In the genomic region with DNA sequence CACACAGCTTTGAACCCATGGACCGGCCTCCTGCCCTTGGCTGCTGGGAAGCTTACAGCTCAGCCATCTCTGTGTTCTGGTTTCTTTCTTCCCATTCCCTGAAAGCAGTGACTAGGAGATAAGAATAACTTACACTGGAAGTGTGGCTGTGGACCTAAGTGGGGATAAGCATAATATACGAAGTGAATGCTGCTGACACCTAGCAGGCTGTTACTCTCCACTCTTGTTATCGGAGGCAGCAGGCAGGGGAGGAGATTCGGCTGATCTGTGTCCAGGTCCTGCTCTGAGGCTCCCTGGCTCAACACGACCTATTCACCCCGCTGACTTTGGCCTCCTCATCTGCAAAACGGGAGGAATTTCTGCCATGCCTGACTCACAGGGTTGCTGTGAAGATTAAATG, we compare ENCODE assay signal across 1 cellular context.
TF ChIP-seq lines count a peak whose summit lies in the region.

No MANE protein-coding gene starts in this region.

TF ChIP-seq in H1, 55 proteins besides CTCF, POLR2A, EP300 and RAD21 (continued from another document):
- TF ChIP-seq NRF1 (IDR thresholded peaks at IDR 0.05; ENCODE audit: low read depth, low read length): no peak
- no peak for TF ChIP-seq SIX5 (IDR thresholded peaks at IDR 0.05; ENCODE audit: low read depth, low read length)
- TF ChIP-seq SIN3A (conservative IDR thresholded peaks at IDR 0.05 in 1 of 2, IDR thresholded peaks at IDR 0.05 in 1 of 2; ENCODE audit: low read depth in 1 of 2, low read length in 2 of 2): no peak
